In genomic region chr4:26044524-26044923, GRCh38 we compare ENCODE assay signal across 20 cellular contexts.
"Had no signal": no experiment of that assay in that cellular context is flagged by ENCODE, and none has a peak within 500 bp of the region (broad histone marks: within the 10 kb centered on the region; RNA-seq: fewer than 3 reads in every experiment).

No MANE protein-coding gene starts in this region.

- ATAC-seq: heart left ventricle; mucosa of descending colon; naive thymus-derived CD8-positive, alpha-beta T cell; psoas muscle; right lobe of liver; stimulated activated memory B cell treated with anti-CD40 and anti-IgM and Interleukin-4, amounts not matched to agents 10 μg/mL and 1 μg/mL and 100 μg/mL, for 72 hours had no signal

- H3K4me3 Mint-ChIP-seq: endodermal cell; naive thymus-derived CD8-positive, alpha-beta T cell; stimulated activated memory B cell treated with anti-CD40 and anti-IgM and Interleukin-4, amounts not matched to agents 10 μg/mL and 1 μg/mL and 100 μg/mL, for 72 hours had no signal

- H3K4me3 ChIP-seq: colonic mucosa, heart left ventricle, mucosa of descending colon, psoas muscle, right lobe of liver, stomach, thoracic aorta, transverse colon had no signal

- DNase-seq: colonic mucosa; effector CD4-positive, alpha-beta T cell; endodermal cell; erythroblast; foreskin melanocyte; heart left ventricle; hippocampal formation; mucosa of descending colon; naive thymus-derived CD8-positive, alpha-beta T cell; psoas muscle; retina; right lobe of liver; stimulated activated CD4-positive, alpha-beta T cell treated with anti-CD3 and anti-CD28 coated beads, Interleukin-4, amount 100 ng/mL, for 1 hour; stimulated activated CD8-positive, alpha-beta memory T cell treated with anti-CD3 and anti-CD28 coated beads, Interleukin-4, amount 100 ng/mL, for 48 hours; stomach; substantia nigra; transverse colon had no signal

- H3K9me3 ChIP-seq: colonic mucosa, heart left ventricle, mucosa of descending colon, neutrophil, psoas muscle, right lobe of liver, stomach, thoracic aorta, transverse colon had no signal

- H3K27ac ChIP-seq: colonic mucosa, heart left ventricle, neutrophil, psoas muscle, right lobe of liver, stomach, thoracic aorta, transverse colon had no signal

- H3K27me3 ChIP-seq: colonic mucosa, right lobe of liver, stomach, transverse colon had no signal

- H3K4me1 Mint-ChIP-seq: endodermal cell; naive thymus-derived CD8-positive, alpha-beta T cell had no signal

- H3K36me3 ChIP-seq: colonic mucosa, heart left ventricle, neutrophil, right lobe of liver, stomach, thoracic aorta, transverse colon had no signal

- H3K36me3 Mint-ChIP-seq: naive thymus-derived CD8-positive, alpha-beta T cell had no signal

- H3K27ac Mint-ChIP-seq: endodermal cell; naive thymus-derived CD8-positive, alpha-beta T cell; stimulated activated memory B cell treated with anti-CD40 and anti-IgM and Interleukin-4, amounts not matched to agents 10 μg/mL and 1 μg/mL and 100 μg/mL, for 72 hours had no signal

- H3K4me1 ChIP-seq: colonic mucosa, psoas muscle, right lobe of liver had no signal
